Comparison of ENCODE assay signal across 12 cellular contexts in the genomic region with DNA sequence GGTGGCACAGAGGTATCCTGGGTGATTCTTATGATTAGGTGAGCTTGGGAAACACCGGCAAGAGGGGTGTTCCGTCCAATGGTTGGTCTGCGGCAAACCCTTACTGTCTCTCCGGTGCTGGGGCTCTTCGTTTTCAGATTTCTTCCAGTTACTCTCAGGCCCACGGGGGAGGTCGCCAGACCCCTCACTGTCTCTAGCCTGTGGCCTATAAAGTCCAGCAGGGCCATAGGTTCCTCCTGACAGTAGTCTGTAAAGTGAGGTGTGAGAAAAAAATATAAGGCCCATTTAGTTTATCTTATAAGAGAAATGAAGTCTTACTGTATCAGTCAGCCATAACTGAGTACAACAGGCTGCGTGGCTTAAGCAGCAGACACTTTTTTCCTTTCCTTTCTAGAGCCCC. TPM values are rescaled to one million over a fixed set of nuclear protein-coding genes. Genes with fewer than 3 reads are reported as not detected.
DNase-seq lines count a peak whose midpoint lies in the region; ATAC-seq and TF ChIP-seq lines count a peak whose summit lies in the region.
"Had no signal": no experiment of that assay in that cellular context is flagged by ENCODE, and none has a peak within 500 bp of the region (broad histone marks: within the 10 kb centered on the region; RNA-seq: fewer than 3 reads in every experiment).

No MANE protein-coding gene starts in this region.

- H3K9ac ChIP-seq in mesendoderm (ENCODE audit: low read length): peak overlapping the region; percentile 45

- H3K27ac Mint-ChIP-seq in activated naive CD4-positive, alpha-beta T cell treated with anti-CD3 and anti-CD28 coated beads for 36 hours: no peak overlapping the region
- no peak overlapping the region for H3K27ac Mint-ChIP-seq in activated naive CD4-positive, alpha-beta T cell treated with anti-CD3 and anti-CD28 coated beads, Interleukin-2, amount 50 U/mL, for 72 hours

- H2AFZ ChIP-seq in OCI-LY7 (ENCODE audit: low read length): no peak overlapping the region

- no peak for TF ChIP-seq POLR2A in stomach (IDR thresholded peaks at IDR 0.05)

- H2BK5ac ChIP-seq in mesendoderm (ENCODE audit: low read length): no peak overlapping the region

- no peak for TF ChIP-seq EP300 in stomach (IDR thresholded peaks at IDR 0.05)

- TF ChIP-seq CTCF in ascending aorta (IDR thresholded peaks at IDR 0.05) (no peak), stomach (IDR thresholded peaks at IDR 0.05) (no peak), OCI-LY7 (conservative IDR thresholded peaks at IDR 0.05; ENCODE audit: low read length) (no peak)

- no peak overlapping the region for H3K4ac ChIP-seq in mesendoderm (ENCODE audit: low read depth, low read length)

- DNase-seq in activated naive CD4-positive, alpha-beta T cell treated with anti-CD3 and anti-CD28 coated beads for 36 hours: no peak
- DNase-seq in activated naive CD4-positive, alpha-beta T cell treated with anti-CD3 and anti-CD28 coated beads, Interleukin-2, amount 50 U/mL, for 72 hours (ENCODE audit: low spot score in 2 of 2): no peak
- DNase-seq in ascending aorta (ENCODE audit: low spot score in 2 of 2) (no peak), mesendoderm (no peak), stomach (no peak), germinal center (ENCODE audit: low spot score) (no peak), OCI-LY7 (ENCODE audit: low spot score) (no peak)
- no peak for DNase-seq in effector memory CD4-positive, alpha-beta T cell
- DNase-seq: NCI-H1092, NCI-H524 treated with DMSO at 0.1 percent for 48 hours, SJCRH30 had no signal

- H3K36me3 Mint-ChIP-seq in activated naive CD4-positive, alpha-beta T cell treated with anti-CD3 and anti-CD28 coated beads for 36 hours (ENCODE audit: low read depth): no peaks in the 10 kb centered on the region
- no peaks in the 10 kb centered on the region for H3K36me3 Mint-ChIP-seq in activated naive CD4-positive, alpha-beta T cell treated with anti-CD3 and anti-CD28 coated beads, Interleukin-2, amount 50 U/mL, for 72 hours

- H3K4me1 Mint-ChIP-seq in activated naive CD4-positive, alpha-beta T cell treated with anti-CD3 and anti-CD28 coated beads for 36 hours (ENCODE audit: low read depth): peaks cover 11% of the 10 kb centered on the region

- WGBS in mesendoderm (ENCODE audit: extremely low coverage, insufficient coverage, low lambda C conversion rate): no CpG with 5 or more reads among the region's 8 CpGs
- 74 to 90% (median 84%) methylated on average over 8 of the region's 8 CpGs for WGBS in stomach, 5 donors

- H3K4me2 ChIP-seq in mesendoderm (ENCODE audit: low read length) (peak overlapping the region; percentile 30), OCI-LY7 (ENCODE audit: low read length) (no peak overlapping the region)

- H3K23ac ChIP-seq in mesendoderm (ENCODE audit: low read length): no peak overlapping the region

- no peak overlapping the region for H2BK15ac ChIP-seq in mesendoderm (replicated peaks; ENCODE audit: low read depth)

- H3K9me3 Mint-ChIP-seq in activated naive CD4-positive, alpha-beta T cell treated with anti-CD3 and anti-CD28 coated beads for 36 hours: no peaks in the 10 kb centered on the region
- H3K9me3 Mint-ChIP-seq in activated naive CD4-positive, alpha-beta T cell treated with anti-CD3 and anti-CD28 coated beads, Interleukin-2, amount 50 U/mL, for 72 hours: no peaks in the 10 kb centered on the region

- H3K79me2 ChIP-seq in mesendoderm (ENCODE audit: control insufficient read depth, insufficient read depth, low read length) (no peaks in the 10 kb centered on the region), OCI-LY7 (ENCODE audit: insufficient read depth, low read depth, low read length) (no peaks in the 10 kb centered on the region)

- H4K8ac ChIP-seq in mesendoderm (ENCODE audit: low read depth, low read length): no peak overlapping the region

- no peak overlapping the region for H4K5ac ChIP-seq in mesendoderm (ENCODE audit: low read length)

- intact Hi-C loops in activated naive CD4-positive, alpha-beta T cell treated with anti-CD3 and anti-CD28 coated beads for 36 hours (cut with micrococcal nuclease): loop anchor here (2.0 kb wide), 2 partner anchors 249 to 261 kb away; a partner anchor contains a TSS
- intact Hi-C loops in ascending aorta (cut with DNase I): loop anchor here (10.0 kb wide), 1 partner anchor 159 kb away; a partner anchor contains a TSS
- intact Hi-C loops in stomach (cut with DNase I; ENCODE audit: low total_unique reads): no loop called here
- intact Hi-C loops in OCI-LY7 (cut with micrococcal nuclease; ENCODE audit: unreplicated experiment): no loop called here

- no peak overlapping the region for H2AK5ac ChIP-seq in mesendoderm (ENCODE audit: low read length)

- H3K9me2 ChIP-seq in OCI-LY7 (ENCODE audit: insufficient read depth, low read length): no peaks in the 10 kb centered on the region

- H3K4me1 ChIP-seq in ascending aorta (peaks cover 4 to 10% of the 10 kb centered on the region in 2 donors), mesendoderm (ENCODE audit: control insufficient read depth, low read depth, low read length) (no peaks in the 10 kb centered on the region), stomach (peaks cover 19 to 48% (median 24%) of the 10 kb centered on the region in 4 donors), OCI-LY7 (ENCODE audit: insufficient read depth, low read length, poor library complexity, severe bottlenecking) (no peaks in the 10 kb centered on the region)
- peaks cover 13% of the 10 kb centered on the region for H3K4me1 ChIP-seq in effector memory CD4-positive, alpha-beta T cell (ENCODE audit: control insufficient read depth, insufficient read depth, low read length, poor library complexity, severe bottlenecking)

- peak overlapping the region; percentile 65 to 72 for H3K4me3 ChIP-seq in ascending aorta
- no peak overlapping the region for H3K4me3 ChIP-seq in mesendoderm (ENCODE audit: low read length)
- peak overlapping the region; percentile 51 to 76 (median 60) for H3K4me3 ChIP-seq in stomach
- H3K4me3 ChIP-seq in effector memory CD4-positive, alpha-beta T cell (ENCODE audit: insufficient read depth, low read depth, low read length, poor library complexity, severe bottlenecking): no peak overlapping the region
- no peak overlapping the region for H3K4me3 ChIP-seq in OCI-LY7 (ENCODE audit: low read depth, low read length, poor library complexity, severe bottlenecking)
- H3K4me3 ChIP-seq: SJCRH30 had no signal

- H3K18ac ChIP-seq in mesendoderm (ENCODE audit: low read length): no peak overlapping the region

- CTCF ChIA-PET in activated naive CD4-positive, alpha-beta T cell treated with anti-CD3 and anti-CD28 coated beads for 36 hours (lab: Charles Lee): interaction anchor here (2.1 kb wide), 1 partner anchor 17 kb away, joined by 9 read pairs; no protein-coding TSS in a partner anchor
- CTCF ChIA-PET in OCI-LY7 (lab: Charles Lee; ENCODE audit: unreplicated experiment): no interaction called here

- H3K56ac ChIP-seq in mesendoderm (ENCODE audit: low read length): no peak overlapping the region

- no peak for ATAC-seq in activated naive CD4-positive, alpha-beta T cell treated with anti-CD3 and anti-CD28 coated beads, Interleukin-2, amount 50 U/mL, for 72 hours

- H3K9me3 ChIP-seq in ascending aorta: no peaks in the 10 kb centered on the region
- no peaks in the 10 kb centered on the region for H3K9me3 ChIP-seq in stomach
- no peaks in the 10 kb centered on the region for H3K9me3 ChIP-seq in effector memory CD4-positive, alpha-beta T cell (ENCODE audit: control insufficient read depth, low read length)
- no peaks in the 10 kb centered on the region for H3K9me3 ChIP-seq in OCI-LY7 (ENCODE audit: low read length)
- H3K9me3 ChIP-seq: SJCRH30 had no signal

- no peak overlapping the region for H2BK120ac ChIP-seq in mesendoderm (ENCODE audit: low read depth, low read length)

- no peaks in the 10 kb centered on the region for H4K20me1 ChIP-seq in OCI-LY7 (ENCODE audit: insufficient read depth, low read length)

- BruUV-seq in OCI-LY7 (replicated peaks; lab: Mats Ljungman, UMichigan): no TSS peak

- H3K27me3 Mint-ChIP-seq in activated naive CD4-positive, alpha-beta T cell treated with anti-CD3 and anti-CD28 coated beads for 36 hours (ENCODE audit: low read depth): peaks cover 53% of the 10 kb centered on the region

- H3K79me1 ChIP-seq in mesendoderm (ENCODE audit: low read length): no peaks in the 10 kb centered on the region

- POLR2A ChIA-PET in OCI-LY7 (lab: Charles Lee): no interaction called here

- peak overlapping the region; percentile 13 for H3K4me3 Mint-ChIP-seq in activated naive CD4-positive, alpha-beta T cell treated with anti-CD3 and anti-CD28 coated beads for 36 hours

- no peak overlapping the region for H3K27ac ChIP-seq in ascending aorta
- H3K27ac ChIP-seq in mesendoderm (ENCODE audit: low read depth, low read length): no peak overlapping the region
- peak overlapping the region in 1 of 5 donors; percentile 64 for H3K27ac ChIP-seq in stomach
- no peak overlapping the region for H3K27ac ChIP-seq in effector memory CD4-positive, alpha-beta T cell (ENCODE audit: insufficient read depth, low read length, poor library complexity, severe bottlenecking)
- H3K27ac ChIP-seq in OCI-LY7 (ENCODE audit: low read depth, low read length, poor library complexity, severe bottlenecking): no peak overlapping the region
- H3K27ac ChIP-seq: SJCRH30 had no signal

- H3K36me3 ChIP-seq in ascending aorta (no peaks in the 10 kb centered on the region), mesendoderm (ENCODE audit: control insufficient read depth, insufficient read depth, low read length) (no peaks in the 10 kb centered on the region), stomach (no peaks in the 10 kb centered on the region), OCI-LY7 (ENCODE audit: insufficient read depth, low read length) (no peaks in the 10 kb centered on the region)
- no peaks in the 10 kb centered on the region for H3K36me3 ChIP-seq in effector memory CD4-positive, alpha-beta T cell (ENCODE audit: control insufficient read depth, insufficient read depth, low read length)
- H3K36me3 ChIP-seq: SJCRH30 had no signal

- H3K27me3 ChIP-seq in ascending aorta (no peaks in the 10 kb centered on the region), mesendoderm (ENCODE audit: insufficient read depth, low read length, poor library complexity) (peaks cover 4% of the 10 kb centered on the region), stomach (peaks cover 0 to 62% (median 15%) of the 10 kb centered on the region in 3 donors)
- peaks cover 12% of the 10 kb centered on the region for H3K27me3 ChIP-seq in effector memory CD4-positive, alpha-beta T cell (replicated peaks; ENCODE audit: control insufficient read depth, insufficient read depth, low read length, poor library complexity, severe bottlenecking)
- H3K27me3 ChIP-seq: SJCRH30 had no signal

RNA-seq across cellular contexts. Expression of a gene that starts 1.4 kb away (rescaled TPM):
- total RNA-seq in activated naive CD4-positive, alpha-beta T cell treated with anti-CD3 and anti-CD28 coated beads for 36 hours: 1 to 10 TPM in 1 of 2 experiments, under 1 TPM in 1; 0.96 to 1.1 TPM
- total RNA-seq in activated naive CD4-positive, alpha-beta T cell treated with anti-CD3 and anti-CD28 coated beads, Interleukin-2, amount 50 U/mL, for 72 hours: under 1 TPM; 0.14 to 0.35 TPM
- total RNA-seq in ascending aorta (not detected), stomach (1 to 10 TPM in 4 of 5 donors, not detected in 1; 2.8 to 7.1 (median 4.2) TPM), OCI-LY7 (2022) (not detected in 2 replicates)
- 1.9 TPM for polyA plus RNA-seq in mesendoderm (2013, experiment 1 of 2)
- 1.9 TPM for polyA plus RNA-seq in mesendoderm (2013, experiment 2 of 2)
- under 1 TPM; 0.44 to 0.53 (median 0.46) TPM for polyA plus RNA-seq in stomach
- not detected in 2 replicates for total RNA-seq in OCI-LY7 (2014; rRNA removed; shearing (Covaris generic))
- total RNA-seq: G401 had no signal

Comparison
In these comparisons a context has a peak if more than half of its experiments do, and no peak if none do; other contexts are left out.
1. H3K4me3 ChIP-seq: peak in ascending aorta (2 of 2) and stomach (4 of 4); none in mesendoderm (single experiment), effector memory CD4-positive, alpha-beta T cell (single experiment) and OCI-LY7 (single experiment).
2. intact Hi-C loops: an anchor here in activated naive CD4-positive, alpha-beta T cell treated with anti-CD3 and anti-CD28 coated beads for 36 hours (2.0 kb wide) and ascending aorta (10.0 kb wide); none called in stomach and OCI-LY7.